Comparison of ENCODE assay signal across 12 cellular contexts in the genomic region with DNA sequence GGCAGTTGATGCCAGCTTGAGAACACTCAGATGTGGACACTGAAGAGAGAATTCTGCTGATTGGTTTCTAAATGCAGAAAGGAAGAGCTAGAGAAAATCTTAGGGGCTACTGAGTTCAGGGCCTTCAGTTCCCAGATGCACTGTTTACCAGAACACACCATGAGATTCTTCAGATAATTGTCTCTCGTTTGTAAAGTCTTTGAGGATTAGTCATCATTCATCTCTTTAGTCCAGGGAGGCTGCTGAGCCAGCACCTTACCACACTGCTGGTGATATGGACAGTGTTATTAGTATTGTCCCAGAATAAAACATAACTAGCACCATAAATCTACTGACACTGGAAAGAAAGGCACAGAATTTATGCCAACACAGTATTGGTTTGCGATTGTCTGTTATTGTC.
"Had no signal": no experiment of that assay in that cellular context is flagged by ENCODE, and none has a peak within 500 bp of the region (broad histone marks: within the 10 kb centered on the region; RNA-seq: fewer than 3 reads in every experiment).

No MANE protein-coding gene starts in this region.

- H3K4me3 ChIP-seq: psoas muscle, tibial nerve had no signal

- FAIRE-seq: astrocyte, TTC549 had no signal

- H3K27me3 ChIP-seq: tibial nerve had no signal

- DNase-seq: activated B cell treated with CpG ODN at 0.5 μM for 24 hours; activated CD4-positive, alpha-beta T cell treated with anti-CD3 and anti-CD28 coated beads, Interleukin-2, amount 10 ng/mL, durations not matched to agents 24 days and 14 days; activated CD8-positive, alpha-beta memory T cell treated with anti-CD3 and anti-CD28 coated beads for 24 hours; activated naive CD4-positive, alpha-beta T cell treated with anti-CD3 and anti-CD28 coated beads for 36 hours; erythroblast; nephron progenitor cell; psoas muscle; stimulated activated CD4-positive, alpha-beta T cell treated with anti-CD3 and anti-CD28 coated beads, Interleukin-2, amount 100 ng/mL, for 24 hours; stimulated activated naive B cell treated with anti-CD40 and anti-IgM and Interleukin-4, amounts not matched to agents 10 μg/mL and 1 μg/mL and 100 μg/mL, for 72 hours had no signal

- H3K4me1 ChIP-seq: psoas muscle, tibial nerve had no signal

- H3K27ac ChIP-seq: psoas muscle, tibial nerve had no signal

- H3K9me3 ChIP-seq: psoas muscle, tibial nerve had no signal

- H3K36me3 ChIP-seq: tibial nerve had no signal
